In the genomic region with DNA sequence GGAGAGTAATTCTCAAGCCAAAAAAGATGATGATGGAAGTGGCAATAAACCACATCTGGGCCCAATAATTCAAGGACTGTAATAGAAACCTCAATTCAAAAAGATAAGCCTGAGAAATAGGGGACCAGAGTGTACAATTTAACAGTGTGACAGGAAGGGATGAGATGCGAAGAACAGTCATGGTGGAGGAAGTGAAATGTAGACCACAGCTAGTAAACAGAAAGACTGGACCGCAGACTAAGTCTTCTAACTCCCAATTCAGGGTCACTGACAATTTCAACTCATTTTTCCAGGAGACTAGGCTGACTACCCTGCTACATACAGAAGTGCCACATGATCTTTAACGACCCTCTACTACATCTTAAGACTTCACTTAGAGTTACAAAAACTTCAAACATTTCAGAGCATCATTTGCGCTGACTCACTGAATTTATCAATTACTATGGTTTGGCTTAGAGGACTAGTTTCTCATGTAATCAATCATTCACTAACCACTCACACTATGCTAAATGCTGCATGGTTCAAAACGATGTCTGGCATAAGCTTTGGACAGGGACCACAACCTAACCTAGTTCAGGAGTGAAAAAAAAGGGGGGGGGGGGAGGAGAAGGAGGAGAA, we compare ENCODE assay signal across 1 cellular context.
TF ChIP-seq lines count a peak whose summit lies in the region.

No MANE protein-coding gene starts in this region.

TF ChIP-seq in K562, 482 proteins besides CTCF, POLR2A, EP300 and RAD21 (continued from another document):
- TF ChIP-seq C11orf30 (IDR thresholded peaks at IDR 0.05; ENCODE audit: low read depth): peak; percentile 65
- TF ChIP-seq ETS2 (tag; IDR thresholded peaks at IDR 0.05; ENCODE audit: borderline replicate concordance, poor library complexity, severe bottlenecking): no peak
- TF ChIP-seq THAP7 (CRISPR knock-in tag; IDR thresholded peaks at IDR 0.05): no peak
- TF ChIP-seq, protein P1, sequence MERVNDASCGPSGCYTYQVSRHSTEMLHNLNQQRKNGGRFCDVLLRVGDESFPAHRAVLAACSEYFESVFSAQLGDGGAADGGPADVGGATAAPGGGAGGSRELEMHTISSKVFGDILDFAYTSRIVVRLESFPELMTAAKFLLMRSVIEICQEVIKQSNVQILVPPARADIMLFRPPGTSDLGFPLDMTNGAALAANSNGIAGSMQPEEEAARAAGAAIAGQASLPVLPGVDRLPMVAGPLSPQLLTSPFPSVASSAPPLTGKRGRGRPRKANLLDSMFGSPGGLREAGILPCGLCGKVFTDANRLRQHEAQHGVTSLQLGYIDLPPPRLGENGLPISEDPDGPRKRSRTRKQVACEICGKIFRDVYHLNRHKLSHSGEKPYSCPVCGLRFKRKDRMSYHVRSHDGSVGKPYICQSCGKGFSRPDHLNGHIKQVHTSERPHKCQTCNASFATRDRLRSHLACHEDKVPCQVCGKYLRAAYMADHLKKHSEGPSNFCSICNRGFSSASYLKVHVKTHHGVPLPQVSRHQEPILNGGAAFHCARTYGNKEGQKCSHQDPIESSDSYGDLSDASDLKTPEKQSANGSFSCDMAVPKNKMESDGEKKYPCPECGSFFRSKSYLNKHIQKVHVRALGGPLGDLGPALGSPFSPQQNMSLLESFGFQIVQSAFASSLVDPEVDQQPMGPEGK (CRISPR knock-in tag; IDR thresholded peaks at IDR 0.05; ENCODE audit: borderline replicate concordance): no peak
- no peak for TF ChIP-seq ZZZ3 (IDR thresholded peaks at IDR 0.05)
- TF ChIP-seq ZNF316 (IDR thresholded peaks at IDR 0.05): peak; percentile 81
- TF ChIP-seq NCOA6 (IDR thresholded peaks at IDR 0.05): no peak
- peak; percentile 74 for TF ChIP-seq HMBOX1 (IDR thresholded peaks at IDR 0.05)
- TF ChIP-seq MAFG (tag; conservative IDR thresholded peaks at IDR 0.05): peak; percentile 50; the same call in 1 of the 2 replicates
